In the genomic region with DNA sequence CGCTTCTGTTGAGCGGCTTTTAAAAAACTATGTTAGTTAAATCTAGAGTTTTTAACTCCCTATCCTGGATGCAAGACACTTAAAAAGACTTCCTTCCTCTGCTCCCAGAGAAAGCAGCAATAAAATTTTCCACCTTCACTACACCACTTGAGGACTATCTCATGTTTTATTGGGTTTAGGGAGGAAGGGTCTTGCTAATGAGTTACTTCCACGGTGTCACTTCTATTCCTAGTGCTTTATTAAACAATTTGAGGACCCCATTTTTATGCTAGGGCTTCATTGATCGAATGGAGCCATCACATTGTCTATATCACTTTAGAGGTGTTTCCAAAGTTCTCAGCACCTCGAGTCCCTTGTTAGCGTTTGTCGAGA, we compare ENCODE assay signal across 8 cellular contexts. TPM values are rescaled to one million over a fixed set of nuclear protein-coding genes. Genes with fewer than 3 reads are reported as not detected.
DNase-seq lines count a peak whose midpoint lies in the region; ATAC-seq and TF ChIP-seq lines count a peak whose summit lies in the region.

No MANE protein-coding gene starts in this region.

- no peak for ATAC-seq in activated B cell treated with CpG ODN at 0.5 μM for 24 hours (ENCODE audit: low read depth)

- H3K27ac Mint-ChIP-seq in activated B cell treated with CpG ODN at 0.5 μM for 24 hours = peak overlapping the region; percentile 95

- no peaks in the 10 kb centered on the region for H3K27me3 Mint-ChIP-seq in activated B cell treated with CpG ODN at 0.5 μM for 24 hours

- H3K79me2 ChIP-seq in hepatocyte = peaks cover 3% of the 10 kb centered on the region

- peaks cover 6% of the 10 kb centered on the region for H3K4me1 ChIP-seq in HEK293 (ENCODE audit: control insufficient read depth, insufficient read depth, low read length)
- H3K4me1 ChIP-seq in hepatocyte (ENCODE audit: insufficient read depth) = peaks cover 14% of the 10 kb centered on the region

- peaks cover 13% of the 10 kb centered on the region for H3K36me3 Mint-ChIP-seq in activated B cell treated with CpG ODN at 0.5 μM for 24 hours (ENCODE audit: low read depth)

- peak overlapping the region; percentile 53 for H3K4me3 ChIP-seq in HEK293 (ENCODE audit: low read depth, low read length)
- H3K4me3 ChIP-seq in hepatocyte = peak overlapping the region; percentile 34
- peak overlapping the region; percentile 39 to 92 (median 55) for H3K4me3 ChIP-seq in skin epidermis

- no peaks in the 10 kb centered on the region for H3K9me2 ChIP-seq in hepatocyte (replicated peaks; ENCODE audit: insufficient read depth)

- peak overlapping the region; percentile 99 for H3K4me3 Mint-ChIP-seq in activated B cell treated with CpG ODN at 0.5 μM for 24 hours

- TF ChIP-seq CTCF in HEK293 (tag by site-specific recombination; IDR thresholded peaks at IDR 0.05) (no peak), activated B cell treated with CpG ODN at 0.5 μM for 24 hours (IDR thresholded peaks at IDR 0.05) (no peak), hepatocyte (IDR thresholded peaks at IDR 0.05; ENCODE audit: poor library complexity) (no peak)

- DNase-seq in activated B cell treated with CpG ODN at 0.5 μM for 24 hours (no peak), hepatocyte (ENCODE audit: low spot score) (no peak), NCI-H510A treated with DMSO at 0.1 percent for 48 hours (lab: John Stamatoyannopoulos, UW) (no peak), activated gamma-delta T cell (lab: John Stamatoyannopoulos, UW) (no peak), SKM-1 treated with dmso at 0.1 percent for 144 hours (lab: John Stamatoyannopoulos, UW; ENCODE audit: unreplicated experiment) (no peak)
- DNase-seq in activated effector memory CD4-positive, alpha-beta T cell treated with Interleukin-2 at 50 U/mL for 16 hours = no peak

- H3K27ac ChIP-seq in HEK293 (ENCODE audit: extremely low read depth, low read depth, low read length) (peak overlapping the region; percentile 12; the same call in 1 of the 2 replicates), hepatocyte (peak overlapping the region; percentile 87), skin epidermis (peak overlapping the region in 20 of 21 experiments; percentile 69 to 99 (median 90))

- H3K9me3 Mint-ChIP-seq in activated B cell treated with CpG ODN at 0.5 μM for 24 hours = no peaks in the 10 kb centered on the region

- H4K20me1 ChIP-seq in hepatocyte (ENCODE audit: insufficient read depth, poor library complexity, severe bottlenecking) = peaks cover 2% of the 10 kb centered on the region

- peak overlapping the region; percentile 86 for H2AFZ ChIP-seq in hepatocyte

- CTCF ChIA-PET in HEK293 (lab: Yijun Ruan, JAX) = no interaction called here
- CTCF ChIA-PET in activated B cell treated with CpG ODN at 0.5 μM for 24 hours (lab: Charles Lee) = interaction anchor here (2.1 to 2.6 kb wide), 2 partner anchors 153 to 274 kb away, joined by 9 to 12 read pairs; a partner anchor contains a TSS

- intact Hi-C loops in activated B cell treated with CpG ODN at 0.5 μM for 24 hours (cut with micrococcal nuclease) = loop anchor here (1.0 to 2.0 kb wide), 4 partner anchors 30 to 1480 kb away; a partner anchor contains a TSS

- H3K36me3 ChIP-seq in HEK293 (ENCODE audit: control insufficient read depth in 2 of 2, insufficient read depth in 1 of 2, low read length in 2 of 2) (no peaks in the 10 kb centered on the region), hepatocyte (replicated peaks; ENCODE audit: insufficient read depth, low read depth) (no peaks in the 10 kb centered on the region)

- peaks cover 36% of the 10 kb centered on the region for H3K4me1 Mint-ChIP-seq in activated B cell treated with CpG ODN at 0.5 μM for 24 hours

- no peaks in the 10 kb centered on the region for H3K9me3 ChIP-seq in HEK293 (ENCODE audit: control insufficient read depth, insufficient read depth, low read depth, low read length)
- no peaks in the 10 kb centered on the region for H3K9me3 ChIP-seq in hepatocyte (ENCODE audit: low read depth)

- 29% methylated on average over 7 of the region's 7 CpGs for WGBS in hepatocyte (ENCODE audit: low lambda C conversion rate, missing lambda C conversion rate)

- peak overlapping the region; percentile 99 for H3K4me2 ChIP-seq in hepatocyte

- POLR2A ChIA-PET in HEK293 (lab: Yijun Ruan, JAX) (interaction anchor here (0.6 to 0.9 kb wide), 3 partner anchors 15 to 538 kb away, joined by 3 to 6 read pairs (median 3); no protein-coding TSS in a partner anchor), activated B cell treated with CpG ODN at 0.5 μM for 24 hours (lab: Charles Lee) (interaction anchor here (0.6 to 4.3 kb wide), 9 partner anchors 11 to 273 kb away, joined by 3 to 34 read pairs (median 4); a partner anchor contains a TSS)

- H3K27me3 ChIP-seq in hepatocyte = no peaks in the 10 kb centered on the region

TF ChIP-seq in HEK293, 187 proteins besides CTCF, POLR2A, EP300 and RAD21:
- TF ChIP-seq, protein P1, sequence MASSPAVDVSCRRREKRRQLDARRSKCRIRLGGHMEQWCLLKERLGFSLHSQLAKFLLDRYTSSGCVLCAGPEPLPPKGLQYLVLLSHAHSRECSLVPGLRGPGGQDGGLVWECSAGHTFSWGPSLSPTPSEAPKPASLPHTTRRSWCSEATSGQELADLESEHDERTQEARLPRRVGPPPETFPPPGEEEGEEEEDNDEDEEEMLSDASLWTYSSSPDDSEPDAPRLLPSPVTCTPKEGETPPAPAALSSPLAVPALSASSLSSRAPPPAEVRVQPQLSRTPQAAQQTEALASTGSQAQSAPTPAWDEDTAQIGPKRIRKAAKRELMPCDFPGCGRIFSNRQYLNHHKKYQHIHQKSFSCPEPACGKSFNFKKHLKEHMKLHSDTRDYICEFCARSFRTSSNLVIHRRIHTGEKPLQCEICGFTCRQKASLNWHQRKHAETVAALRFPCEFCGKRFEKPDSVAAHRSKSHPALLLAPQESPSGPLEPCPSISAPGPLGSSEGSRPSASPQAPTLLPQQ (tag by site-specific recombination; IDR thresholded peaks at IDR 0.05) = 0 out of 2 replicates have a peak, but pooled peaks have one; percentile 4
- no peak for TF ChIP-seq ZNF658 (tag by site-specific recombination; IDR thresholded peaks at IDR 0.05)

RNA-seq across cellular contexts. Expression of a gene that starts 3.7 kb away (rescaled TPM):
- total RNA-seq in activated B cell treated with CpG ODN at 0.5 μM for 24 hours (48.7 and 59.8 TPM in 2 replicates), hepatocyte (16.5 and 17.0 TPM in 2 replicates)
- 12.2 and 13.2 TPM in 2 replicates for polyA plus RNA-seq in hepatocyte

Comparison
In these comparisons a context has a peak if more than half of its experiments do, and no peak if none do; other contexts are left out.
1. H3K27ac ChIP-seq: peak in every context shown above with its lines; median percentile 90 in skin epidermis; 87 in hepatocyte; 12 in HEK293.